1 cellular context compared by ENCODE assay signal in the genomic region with DNA sequence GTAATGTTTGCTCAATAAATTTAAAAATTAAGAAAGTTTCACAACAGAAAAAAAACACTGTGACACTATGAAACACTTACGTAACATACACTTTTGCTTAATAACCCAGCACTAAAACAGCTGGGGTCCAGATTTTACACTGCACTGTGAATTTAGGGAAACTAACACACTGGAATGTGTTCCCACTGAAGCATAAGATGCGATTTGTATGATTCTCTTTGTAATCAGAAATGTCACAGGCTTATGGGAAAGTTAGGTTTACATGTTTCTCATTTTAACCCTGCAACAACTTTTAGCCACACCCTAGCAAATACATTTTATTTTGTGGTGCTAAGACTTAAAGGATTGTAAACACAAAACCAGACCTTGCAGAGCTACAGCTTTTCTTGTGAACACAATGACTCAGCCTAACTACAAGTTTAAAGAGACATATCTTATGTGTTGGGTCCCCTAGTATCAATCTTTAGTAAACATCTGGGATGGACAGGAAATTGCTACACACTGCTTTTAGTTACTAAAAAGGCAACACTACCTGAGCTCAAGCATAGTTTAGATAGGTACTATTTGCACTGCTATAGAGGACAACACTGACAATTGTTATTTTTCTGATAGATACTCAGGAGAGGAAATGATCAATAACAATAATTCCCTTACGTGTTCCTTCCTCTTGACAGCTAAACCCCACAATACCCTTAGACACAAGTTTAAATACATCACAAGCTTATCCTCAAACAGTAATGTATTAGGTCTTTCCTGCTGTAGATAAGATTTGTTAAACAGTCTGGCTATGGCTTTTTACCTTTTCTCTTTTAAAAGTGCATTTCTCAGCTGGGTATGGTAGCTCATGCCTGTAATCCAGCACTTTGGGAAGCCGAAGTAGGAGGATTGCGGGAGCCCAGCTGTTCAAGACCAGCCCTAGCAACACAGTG.
TF ChIP-seq lines count a peak whose summit lies in the region.

No MANE protein-coding gene starts in this region.

TF ChIP-seq in HepG2, 621 proteins besides CTCF, POLR2A, EP300 and RAD21 (continued from another document and continues in another):
- TF ChIP-seq, protein P1, sequence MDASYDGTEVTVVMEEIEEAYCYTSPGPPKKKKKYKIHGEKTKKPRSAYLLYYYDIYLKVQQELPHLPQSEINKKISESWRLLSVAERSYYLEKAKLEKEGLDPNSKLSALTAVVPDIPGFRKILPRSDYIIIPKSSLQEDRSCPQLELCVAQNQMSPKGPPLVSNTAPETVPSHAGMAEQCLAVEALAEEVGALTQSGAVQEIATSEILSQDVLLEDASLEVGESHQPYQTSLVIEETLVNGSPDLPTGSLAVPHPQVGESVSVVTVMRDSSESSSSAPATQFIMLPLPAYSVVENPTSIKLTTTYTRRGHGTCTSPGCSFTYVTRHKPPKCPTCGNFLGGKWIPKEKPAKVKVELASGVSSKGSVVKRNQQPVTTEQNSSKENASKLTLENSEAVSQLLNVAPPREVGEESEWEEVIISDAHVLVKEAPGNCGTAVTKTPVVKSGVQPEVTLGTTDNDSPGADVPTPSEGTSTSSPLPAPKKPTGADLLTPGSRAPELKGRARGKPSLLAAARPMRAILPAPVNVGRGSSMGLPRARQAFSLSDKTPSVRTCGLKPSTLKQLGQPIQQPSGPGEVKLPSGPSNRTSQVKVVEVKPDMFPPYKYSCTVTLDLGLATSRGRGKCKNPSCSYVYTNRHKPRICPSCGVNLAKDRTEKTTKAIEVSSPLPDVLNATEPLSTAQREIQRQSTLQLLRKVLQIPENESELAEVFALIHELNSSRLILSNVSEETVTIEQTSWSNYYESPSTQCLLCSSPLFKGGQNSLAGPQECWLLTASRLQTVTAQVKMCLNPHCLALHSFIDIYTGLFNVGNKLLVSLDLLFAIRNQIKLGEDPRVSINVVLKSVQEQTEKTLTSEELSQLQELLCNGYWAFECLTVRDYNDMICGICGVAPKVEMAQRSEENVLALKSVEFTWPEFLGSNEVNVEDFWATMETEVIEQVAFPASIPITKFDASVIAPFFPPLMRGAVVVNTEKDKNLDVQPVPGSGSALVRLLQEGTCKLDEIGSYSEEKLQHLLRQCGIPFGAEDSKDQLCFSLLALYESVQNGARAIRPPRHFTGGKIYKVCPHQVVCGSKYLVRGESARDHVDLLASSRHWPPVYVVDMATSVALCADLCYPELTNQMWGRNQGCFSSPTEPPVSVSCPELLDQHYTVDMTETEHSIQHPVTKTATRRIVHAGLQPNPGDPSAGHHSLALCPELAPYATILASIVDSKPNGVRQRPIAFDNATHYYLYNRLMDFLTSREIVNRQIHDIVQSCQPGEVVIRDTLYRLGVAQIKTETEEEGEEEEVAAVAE (CRISPR knock-in tag; IDR thresholded peaks at IDR 0.05; ENCODE audit: borderline replicate concordance): no peak
- no peak for TF ChIP-seq ZNF138 (CRISPR knock-in tag; IDR thresholded peaks at IDR 0.05; ENCODE audit: low read depth)
- peak; percentile 65; the same call in 1 of the 2 replicates for TF ChIP-seq THRA (CRISPR knock-in tag; IDR thresholded peaks at IDR 0.05; ENCODE audit: borderline replicate concordance)
- TF ChIP-seq, protein P2, sequence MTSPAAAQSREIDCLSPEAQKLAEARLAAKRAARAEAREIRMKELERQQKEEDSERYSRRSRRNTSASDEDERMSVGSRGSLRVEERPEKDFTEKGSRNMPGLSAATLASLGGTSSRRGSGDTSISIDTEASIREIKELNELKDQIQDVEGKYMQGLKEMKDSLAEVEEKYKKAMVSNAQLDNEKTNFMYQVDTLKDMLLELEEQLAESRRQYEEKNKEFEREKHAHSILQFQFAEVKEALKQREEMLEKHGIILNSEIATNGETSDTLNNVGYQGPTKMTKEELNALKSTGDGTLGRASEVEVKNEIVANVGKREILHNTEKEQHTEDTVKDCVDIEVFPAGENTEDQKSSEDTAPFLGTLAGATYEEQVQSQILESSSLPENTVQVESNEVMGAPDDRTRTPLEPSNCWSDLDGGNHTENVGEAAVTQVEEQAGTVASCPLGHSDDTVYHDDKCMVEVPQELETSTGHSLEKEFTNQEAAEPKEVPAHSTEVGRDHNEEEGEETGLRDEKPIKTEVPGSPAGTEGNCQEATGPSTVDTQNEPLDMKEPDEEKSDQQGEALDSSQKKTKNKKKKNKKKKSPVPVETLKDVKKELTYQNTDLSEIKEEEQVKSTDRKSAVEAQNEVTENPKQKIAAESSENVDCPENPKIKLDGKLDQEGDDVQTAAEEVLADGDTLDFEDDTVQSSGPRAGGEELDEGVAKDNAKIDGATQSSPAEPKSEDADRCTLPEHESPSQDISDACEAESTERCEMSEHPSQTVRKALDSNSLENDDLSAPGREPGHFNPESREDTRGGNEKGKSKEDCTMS (CRISPR knock-in tag; conservative IDR thresholded peaks at IDR 0.05): peak; percentile 70; the same call in 1 of the 2 replicates
- TF ChIP-seq FOXP4 (CRISPR knock-in tag; IDR thresholded peaks at IDR 0.05): peak; percentile 100
- TF ChIP-seq AKAP8 (CRISPR knock-in tag; IDR thresholded peaks at IDR 0.05): 0 out of 2 replicates have a peak, but pooled peaks have one; percentile 8
- no peak for TF ChIP-seq ZNF205 (CRISPR knock-in tag; IDR thresholded peaks at IDR 0.05)
- TF ChIP-seq ZNF10 (CRISPR knock-in tag; IDR thresholded peaks at IDR 0.05; ENCODE audit: borderline replicate concordance, low read depth): no peak
- 0 out of 2 replicates have a peak, but pooled peaks have one; percentile 61 for TF ChIP-seq SIN3A (IDR thresholded peaks at IDR 0.05; ENCODE audit: borderline replicate concordance, low read depth, low read length)
- TF ChIP-seq MEIS1 (CRISPR knock-in tag; IDR thresholded peaks at IDR 0.05; ENCODE audit: borderline replicate concordance): no peak; the same call in 1 of the 2 replicates
- TF ChIP-seq RFXANK (CRISPR knock-in tag; IDR thresholded peaks at IDR 0.05): no peak
- no peak for TF ChIP-seq PLRG1 (conservative IDR thresholded peaks at IDR 0.05)
- TF ChIP-seq SCMH1 (CRISPR knock-in tag; IDR thresholded peaks at IDR 0.05; ENCODE audit: borderline replicate concordance): no peak
- TF ChIP-seq ZNF747 (CRISPR knock-in tag; IDR thresholded peaks at IDR 0.05; ENCODE audit: borderline replicate concordance): peak; percentile 62; the same call in 1 of the 2 replicates
- TF ChIP-seq, protein P3, sequence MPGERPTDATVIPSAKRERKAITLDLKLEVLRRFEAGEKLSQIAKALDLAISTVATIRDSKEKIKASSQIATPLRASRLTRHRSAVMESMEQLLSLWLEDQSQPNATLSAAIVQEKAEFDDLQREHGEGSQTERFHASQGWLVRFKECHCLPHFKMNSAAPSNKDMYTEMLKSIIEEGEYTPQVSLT (CRISPR knock-in tag; IDR thresholded peaks at IDR 0.05; ENCODE audit: borderline replicate concordance, low read depth): no peak
- no peak; the same call in 1 of the 2 replicates for TF ChIP-seq ZNF788 (CRISPR knock-in tag; IDR thresholded peaks at IDR 0.05; ENCODE audit: borderline replicate concordance)
- no peak for TF ChIP-seq ZNF34 (CRISPR knock-in tag; IDR thresholded peaks at IDR 0.05; ENCODE audit: borderline replicate concordance)
- no peak for TF ChIP-seq GZF1 (CRISPR knock-in tag; IDR thresholded peaks at IDR 0.05)
- TF ChIP-seq, protein P4, sequence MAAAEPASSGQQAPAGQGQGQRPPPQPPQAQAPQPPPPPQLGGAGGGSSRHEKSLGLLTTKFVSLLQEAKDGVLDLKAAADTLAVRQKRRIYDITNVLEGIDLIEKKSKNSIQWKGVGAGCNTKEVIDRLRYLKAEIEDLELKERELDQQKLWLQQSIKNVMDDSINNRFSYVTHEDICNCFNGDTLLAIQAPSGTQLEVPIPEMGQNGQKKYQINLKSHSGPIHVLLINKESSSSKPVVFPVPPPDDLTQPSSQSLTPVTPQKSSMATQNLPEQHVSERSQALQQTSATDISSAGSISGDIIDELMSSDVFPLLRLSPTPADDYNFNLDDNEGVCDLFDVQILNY (CRISPR knock-in tag; conservative IDR thresholded peaks at IDR 0.05): no peak
- no peak for TF ChIP-seq RBFOX2 (IDR thresholded peaks at IDR 0.05; ENCODE audit: low read depth, low read length)
- TF ChIP-seq, protein P5, sequence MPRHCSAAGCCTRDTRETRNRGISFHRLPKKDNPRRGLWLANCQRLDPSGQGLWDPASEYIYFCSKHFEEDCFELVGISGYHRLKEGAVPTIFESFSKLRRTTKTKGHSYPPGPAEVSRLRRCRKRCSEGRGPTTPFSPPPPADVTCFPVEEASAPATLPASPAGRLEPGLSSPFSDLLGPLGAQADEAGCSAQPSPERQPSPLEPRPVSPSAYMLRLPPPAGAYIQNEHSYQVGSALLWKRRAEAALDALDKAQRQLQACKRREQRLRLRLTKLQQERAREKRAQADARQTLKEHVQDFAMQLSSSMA (CRISPR knock-in tag; IDR thresholded peaks at IDR 0.05): no peak
- TF ChIP-seq ZNF567 (CRISPR knock-in tag; IDR thresholded peaks at IDR 0.05; ENCODE audit: borderline replicate concordance): no peak
- TF ChIP-seq FOXJ3 (CRISPR knock-in tag; IDR thresholded peaks at IDR 0.05; ENCODE audit: borderline replicate concordance): peak; percentile 99
- no peak for TF ChIP-seq TFDP2 (CRISPR knock-in tag; IDR thresholded peaks at IDR 0.05)
- peak; percentile 89 for TF ChIP-seq SAP130 (CRISPR knock-in tag; IDR thresholded peaks at IDR 0.05; ENCODE audit: low read depth)
- no peak for TF ChIP-seq ZNF562 (CRISPR knock-in tag; IDR thresholded peaks at IDR 0.05; ENCODE audit: borderline replicate concordance)
- no peak for TF ChIP-seq HOXA9 (CRISPR knock-in tag; IDR thresholded peaks at IDR 0.05; ENCODE audit: borderline replicate concordance)
- peak; percentile 79 for TF ChIP-seq KAT8 (CRISPR knock-in tag; IDR thresholded peaks at IDR 0.05)
- TF ChIP-seq ATM (IDR thresholded peaks at IDR 0.05; ENCODE audit: borderline replicate concordance): no peak
- peak; percentile 71; the same call in 1 of the 2 replicates for TF ChIP-seq ARNTL (CRISPR knock-in tag; IDR thresholded peaks at IDR 0.05)
- no peak for TF ChIP-seq ZNF563 (CRISPR knock-in tag; IDR thresholded peaks at IDR 0.05)
- no peak for TF ChIP-seq DNMT1 (CRISPR knock-in tag; IDR thresholded peaks at IDR 0.05)
- no peak for TF ChIP-seq ZBTB21 (CRISPR knock-in tag; IDR thresholded peaks at IDR 0.05)
- TF ChIP-seq ZNF468 (CRISPR knock-in tag; IDR thresholded peaks at IDR 0.05): no peak
- TF ChIP-seq, protein P6, sequence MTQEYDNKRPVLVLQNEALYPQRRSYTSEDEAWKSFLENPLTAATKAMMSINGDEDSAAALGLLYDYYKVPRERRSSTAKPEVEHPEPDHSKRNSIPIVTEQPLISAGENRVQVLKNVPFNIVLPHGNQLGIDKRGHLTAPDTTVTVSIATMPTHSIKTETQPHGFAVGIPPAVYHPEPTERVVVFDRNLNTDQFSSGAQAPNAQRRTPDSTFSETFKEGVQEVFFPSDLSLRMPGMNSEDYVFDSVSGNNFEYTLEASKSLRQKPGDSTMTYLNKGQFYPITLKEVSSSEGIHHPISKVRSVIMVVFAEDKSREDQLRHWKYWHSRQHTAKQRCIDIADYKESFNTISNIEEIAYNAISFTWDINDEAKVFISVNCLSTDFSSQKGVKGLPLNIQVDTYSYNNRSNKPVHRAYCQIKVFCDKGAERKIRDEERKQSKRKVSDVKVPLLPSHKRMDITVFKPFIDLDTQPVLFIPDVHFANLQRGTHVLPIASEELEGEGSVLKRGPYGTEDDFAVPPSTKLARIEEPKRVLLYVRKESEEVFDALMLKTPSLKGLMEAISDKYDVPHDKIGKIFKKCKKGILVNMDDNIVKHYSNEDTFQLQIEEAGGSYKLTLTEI (CRISPR knock-in tag; conservative IDR thresholded peaks at IDR 0.05): no peak
- TF ChIP-seq ZNF329 (CRISPR knock-in tag; IDR thresholded peaks at IDR 0.05; ENCODE audit: low read depth): no peak
- TF ChIP-seq ZSCAN9 (CRISPR knock-in tag; IDR thresholded peaks at IDR 0.05; ENCODE audit: borderline replicate concordance): no peak; the same call in none of the 2 replicates
- TF ChIP-seq ZFP41 (CRISPR knock-in tag; IDR thresholded peaks at IDR 0.05; ENCODE audit: borderline replicate concordance): no peak
- no peak; the same call in 1 of the 2 replicates for TF ChIP-seq ZFP36L1 (CRISPR knock-in tag; IDR thresholded peaks at IDR 0.05)
- 0 out of 2 replicates have a peak, but pooled peaks have one; percentile 46 for TF ChIP-seq NAIF1 (CRISPR knock-in tag; IDR thresholded peaks at IDR 0.05; ENCODE audit: borderline replicate concordance)
- TF ChIP-seq, protein P7, sequence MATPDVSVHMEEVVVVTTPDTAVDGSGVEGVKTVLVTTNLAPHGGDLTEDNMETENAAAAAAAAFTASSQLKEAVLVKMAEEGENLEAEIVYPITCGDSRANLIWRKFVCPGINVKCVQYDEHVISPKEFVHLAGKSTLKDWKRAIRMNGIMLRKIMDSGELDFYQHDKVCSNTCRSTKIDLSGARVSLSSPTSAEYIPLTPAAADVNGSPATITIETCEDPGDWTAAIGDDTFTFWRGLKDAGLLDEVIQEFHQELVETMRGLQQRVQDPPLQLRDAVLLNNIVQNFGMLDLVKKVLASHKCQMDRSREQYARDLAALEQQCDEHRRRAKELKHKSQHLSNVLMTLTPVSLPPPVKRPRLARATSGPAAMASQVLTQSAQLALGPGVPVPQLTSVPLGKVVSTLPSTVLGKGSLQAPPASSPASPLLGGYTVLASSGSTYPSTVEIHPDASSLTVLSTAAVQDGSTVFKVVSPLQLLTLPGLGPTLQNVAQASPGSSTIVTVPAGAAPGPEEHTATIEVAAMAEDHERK (CRISPR knock-in tag; IDR thresholded peaks at IDR 0.05; ENCODE audit: low read depth): no peak
